ENCODE assay signal across 8 cellular contexts in the genomic region with DNA sequence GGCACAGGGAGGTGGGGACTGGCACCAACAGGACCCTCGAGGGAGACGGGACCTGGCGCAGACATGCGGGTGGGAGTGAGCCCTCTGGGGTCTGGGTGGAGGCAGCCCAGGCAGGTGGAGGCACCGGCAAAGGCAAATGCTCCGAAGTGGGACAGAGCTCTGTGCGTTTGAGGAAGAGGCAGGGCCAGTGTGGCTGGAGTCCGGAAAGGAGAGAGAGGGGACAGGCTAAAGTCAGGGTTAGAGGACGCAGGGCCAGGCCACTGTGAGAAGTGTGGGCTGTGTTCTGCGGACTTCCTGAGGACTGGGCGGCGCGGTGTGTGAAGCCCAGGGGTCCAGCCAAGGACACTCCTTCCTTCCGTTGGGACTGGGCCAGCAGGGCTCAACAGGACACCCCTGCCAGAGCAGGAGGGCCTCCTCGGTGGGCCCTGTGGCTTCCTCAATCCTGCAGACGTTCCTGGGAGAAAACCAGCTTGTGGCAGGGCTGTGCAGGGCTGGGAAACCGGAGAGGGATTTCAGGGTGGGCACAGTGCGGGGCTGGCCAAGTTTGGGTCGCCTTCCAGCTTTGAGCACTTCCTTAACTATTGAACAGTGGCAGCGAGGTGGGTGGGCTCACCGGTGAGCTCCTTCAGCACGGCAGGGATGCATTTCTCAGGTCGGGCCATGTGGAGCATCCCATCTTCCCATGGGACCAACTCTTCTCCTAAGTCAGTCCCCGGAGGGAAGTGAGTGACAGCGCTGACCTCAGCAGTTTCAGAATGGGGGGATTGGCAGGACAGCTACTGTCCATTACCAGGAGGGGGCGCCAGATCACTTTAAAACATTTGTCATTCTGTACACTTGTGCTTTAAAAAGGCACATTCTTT. TPM values are rescaled to one million over a fixed set of nuclear protein-coding genes. Genes with fewer than 3 reads are reported as not detected.
DNase-seq lines count a peak whose midpoint lies in the region; ATAC-seq and TF ChIP-seq lines count a peak whose summit lies in the region.

No MANE protein-coding gene starts in this region.

- ATAC-seq in RWPE2 (ENCODE audit: low read depth) (no peak), GM18517 (IDR thresholded peaks at IDR 0.05; ENCODE audit: unreplicated experiment) (no peak), GM19452 (IDR thresholded peaks at IDR 0.05; ENCODE audit: unreplicated experiment) (no peak)

- H3K9me2 ChIP-seq in DOHH2 (replicated peaks; ENCODE audit: control insufficient read depth, low read length), result no peaks in the 10 kb centered on the region

- H3K79me2 ChIP-seq in DOHH2 (ENCODE audit: control insufficient read depth, low read length), result no peaks in the 10 kb centered on the region

- H4K20me1 ChIP-seq in DOHH2 (ENCODE audit: control insufficient read depth, insufficient read depth, low read depth, low read length), result no peaks in the 10 kb centered on the region

- peak overlapping the region; percentile 43; the same call in 1 of the 2 replicates for H3K4me2 ChIP-seq in DOHH2 (ENCODE audit: low read length)

- TF ChIP-seq CTCF in DOHH2 (IDR thresholded peaks at IDR 0.05; ENCODE audit: low read depth, low read length, poor library complexity, severe bottlenecking) (peak; percentile 94), RWPE2 (IDR thresholded peaks at IDR 0.05; ENCODE audit: poor library complexity, severe bottlenecking) (peak; percentile 99), retinal pigment epithelial cell (conservative IDR thresholded peaks at IDR 0.05; ENCODE audit: low read depth, low read length) (peak; percentile 83)

- H3K36me3 ChIP-seq in DOHH2 (ENCODE audit: control insufficient read depth, low read length) (no peaks in the 10 kb centered on the region), RWPE2 (ENCODE audit: low read depth) (no peaks in the 10 kb centered on the region)

- H3K27ac ChIP-seq in DOHH2 (ENCODE audit: low read depth, low read length) (no peak overlapping the region), RWPE2 (ENCODE audit: poor library complexity, severe bottlenecking) (peak overlapping the region; percentile 83)

- H3K4me1 ChIP-seq in DOHH2 (ENCODE audit: control insufficient read depth, low read length) (peaks cover 11% of the 10 kb centered on the region), RWPE2 (ENCODE audit: insufficient read depth, poor library complexity, severe bottlenecking) (peaks cover 22% of the 10 kb centered on the region)

- peaks cover 3% of the 10 kb centered on the region; the same call in 1 of the 2 replicates for H3F3A ChIP-seq in DOHH2 (ENCODE audit: control insufficient read depth, insufficient read depth)

- H3K9me3 ChIP-seq in DOHH2 (ENCODE audit: control insufficient read depth, insufficient read depth, low read length), result no peaks in the 10 kb centered on the region
- no peaks in the 10 kb centered on the region for H3K9me3 ChIP-seq in RWPE2 (ENCODE audit: severe bottlenecking)

- no peaks in the 10 kb centered on the region; the same call in 1 of the 2 replicates for H3K27me3 ChIP-seq in DOHH2 (ENCODE audit: control insufficient read depth, low read length)
- no peaks in the 10 kb centered on the region for H3K27me3 ChIP-seq in RWPE2 (ENCODE audit: insufficient read depth, poor library complexity, severe bottlenecking)

- H3K4me3 ChIP-seq in DOHH2 (ENCODE audit: low read length), result no peak overlapping the region
- H3K4me3 ChIP-seq in Jurkat, Clone E6-1 (ENCODE audit: low read length), result no peak overlapping the region
- no peak overlapping the region for H3K4me3 ChIP-seq in RWPE2 (ENCODE audit: severe bottlenecking)
- no peak overlapping the region for H3K4me3 ChIP-seq in retinal pigment epithelial cell (ENCODE audit: low read length)

- DNase-seq in Jurkat, Clone E6-1 (ENCODE audit: low read depth, low spot score), result peak; percentile 47
- no peak for DNase-seq in RWPE2 (ENCODE audit: low spot score)
- peak; percentile 8 for DNase-seq in activated effector memory CD4-positive, alpha-beta T cell treated with Interleukin-2 at 50 U/mL for 16 hours
- peak; percentile 31 for DNase-seq in globus pallidus (ENCODE audit: low spot score)
- DNase-seq in retinal pigment epithelial cell (ENCODE audit: low read depth), result no peak

RNA-seq across cellular contexts. Expression of a gene that starts 22.5 kb away (rescaled TPM):
- 2.8 TPM for polyA plus RNA-seq in Jurkat, Clone E6-1 (2012; ENCODE audit: insufficient read depth, insufficient read length)

RNA-seq across cellular contexts. Expression of a gene that starts 22.8 kb away (rescaled TPM):
- 101 TPM for polyA plus RNA-seq in Jurkat, Clone E6-1 (2012; ENCODE audit: insufficient read depth, insufficient read length)

RNA-seq across cellular contexts. Expression of a gene that starts 41.8 kb away (rescaled TPM):
- polyA plus RNA-seq in Jurkat, Clone E6-1 (2012; ENCODE audit: insufficient read depth, insufficient read length), result 1.2 TPM

RNA-seq across cellular contexts. Expression of a gene that starts 49.8 kb away (rescaled TPM):
- polyA plus RNA-seq in Jurkat, Clone E6-1 (2012; ENCODE audit: insufficient read depth, insufficient read length), result 51.8 TPM

Comparison
In these comparisons a context has a peak if more than half of its experiments do, and no peak if none do; other contexts are left out.
1. DNase-seq: peak in Jurkat, Clone E6-1 (single experiment), activated effector memory CD4-positive, alpha-beta T cell treated with Interleukin-2 at 50 U/mL for 16 hours (single experiment) and globus pallidus (single experiment); none in RWPE2 (single experiment) and retinal pigment epithelial cell (single experiment).
2. Peak in every context shown above with its lines, with median percentiles within 50 percentile points of each other: CTCF ChIP-seq.